12 cellular contexts compared by ENCODE assay signal in the genomic region with DNA sequence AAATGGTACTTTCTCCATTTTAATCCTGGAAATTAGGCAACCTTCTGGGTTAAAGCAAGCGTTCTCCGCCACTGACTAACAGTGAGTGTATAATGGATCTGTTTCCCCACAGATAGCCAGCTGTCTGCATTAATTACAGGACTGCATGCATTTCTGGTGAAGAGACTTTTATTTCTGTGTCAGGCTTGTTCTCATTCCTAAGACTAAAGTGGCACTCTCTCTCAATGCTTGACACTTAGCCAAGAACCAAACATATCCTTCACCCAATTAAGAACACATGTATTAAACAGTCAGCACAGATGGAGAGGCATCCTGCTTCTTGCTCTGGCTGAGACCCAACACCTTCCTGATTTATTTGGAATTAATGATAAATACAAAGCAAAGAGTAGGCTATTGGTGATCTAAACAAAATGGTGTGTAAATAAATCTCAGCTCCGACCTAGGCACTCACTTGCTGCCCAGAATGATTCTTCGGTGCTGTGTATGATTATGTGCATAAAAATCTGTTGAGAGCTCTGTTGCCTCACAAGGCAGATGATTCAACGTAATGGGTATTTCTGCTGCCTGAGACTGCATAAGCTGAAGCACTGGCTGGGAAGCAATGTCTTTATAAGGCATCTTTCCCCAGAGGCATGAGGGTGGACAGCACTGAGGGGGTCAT. TPM values are rescaled to one million over a fixed set of nuclear protein-coding genes. Genes with fewer than 3 reads are reported as not detected.
DNase-seq lines count a peak whose midpoint lies in the region; ATAC-seq, FAIRE-seq and TF ChIP-seq lines count a peak whose summit lies in the region.
"Had no signal": no experiment of that assay in that cellular context is flagged by ENCODE, and none has a peak within 500 bp of the region (broad histone marks: within the 10 kb centered on the region; RNA-seq: fewer than 3 reads in every experiment).

No MANE protein-coding gene starts in this region.

- no peak for TF ChIP-seq CTCF in astrocyte (IDR thresholded peaks at IDR 0.05; ENCODE audit: insufficient read depth, low read depth, low read length)

- DNase-seq in LHCN-M2 (ENCODE audit: low read depth) (peak; percentile 96), astrocyte (ENCODE audit: low read depth) (peak; percentile 91), right cardiac atrium (no peak), superior temporal gyrus (ENCODE audit: extremely low spot score) (peak; percentile 62), A172 (ENCODE audit: low spot score) (no peak), RCC 7860 (ENCODE audit: low spot score) (no peak), NCI-H82 treated with DMSO at 0.1 percent for 48 hours (lab: John Stamatoyannopoulos, UW; ENCODE audit: unreplicated experiment) (no peak)
- DNase-seq: NCI-H1930, T-helper 1 cell had no signal

- intact Hi-C loops in right cardiac atrium (cut with DNase I): no loop called here

- ATAC-seq in right cardiac atrium: peak; percentile 29 to 45
- ATAC-seq in activated T-helper 17 cell treated with anti-CD3 and anti-CD28 coated beads, Interleukin-2, amount 50 U/mL, for 72 hours (replicated peaks): no peak

- no peak overlapping the region for H2AFZ ChIP-seq in astrocyte (ENCODE audit: low read depth, low read length)

- H3K4me1 ChIP-seq in astrocyte (ENCODE audit: insufficient read depth, low read length): peaks cover 24% of the 10 kb centered on the region
- H3K4me1 ChIP-seq in right cardiac atrium (ENCODE audit: control insufficient read depth, insufficient read depth, low read length): peaks cover 2% of the 10 kb centered on the region

- peak overlapping the region; percentile 93 for H3K27ac Mint-ChIP-seq in astrocyte (ENCODE audit: unreplicated experiment)
- H3K27ac Mint-ChIP-seq in activated T-helper 17 cell treated with anti-CD3 and anti-CD28 coated beads, Interleukin-2, amount 50 U/mL, for 72 hours: no peak overlapping the region
- H3K27ac Mint-ChIP-seq: mesothelial cell of epicardium had no signal

- H3K9me3 Mint-ChIP-seq in astrocyte (ENCODE audit: unreplicated experiment): no peaks in the 10 kb centered on the region
- H3K9me3 Mint-ChIP-seq in activated T-helper 17 cell treated with anti-CD3 and anti-CD28 coated beads, Interleukin-2, amount 50 U/mL, for 72 hours: no peaks in the 10 kb centered on the region
- H3K9me3 Mint-ChIP-seq: mesothelial cell of epicardium had no signal

- peaks cover 71% of the 10 kb centered on the region for H3K36me3 ChIP-seq in astrocyte (ENCODE audit: insufficient read depth, low read length)

- peak overlapping the region; percentile 62 for H3K9ac ChIP-seq in astrocyte (ENCODE audit: low read length)

- H4K20me1 ChIP-seq in astrocyte (ENCODE audit: insufficient read depth, low read length): peaks cover 92% of the 10 kb centered on the region

- peaks cover 23% of the 10 kb centered on the region for H3K36me3 Mint-ChIP-seq in astrocyte (ENCODE audit: low read depth, unreplicated experiment)
- peaks cover 97% of the 10 kb centered on the region for H3K36me3 Mint-ChIP-seq in activated T-helper 17 cell treated with anti-CD3 and anti-CD28 coated beads, Interleukin-2, amount 50 U/mL, for 72 hours (ENCODE audit: low read depth)

- H3K9me3 ChIP-seq in astrocyte (ENCODE audit: insufficient read depth, low read depth, low read length) (no peaks in the 10 kb centered on the region), right cardiac atrium (ENCODE audit: control insufficient read depth, low read length) (no peaks in the 10 kb centered on the region)

- no peaks in the 10 kb centered on the region for H3K27me3 Mint-ChIP-seq in astrocyte (ENCODE audit: low read depth, unreplicated experiment)
- H3K27me3 Mint-ChIP-seq in activated T-helper 17 cell treated with anti-CD3 and anti-CD28 coated beads, Interleukin-2, amount 50 U/mL, for 72 hours: no peaks in the 10 kb centered on the region

- H3K79me2 ChIP-seq in astrocyte (ENCODE audit: insufficient read depth, low read length): peaks cover 94% of the 10 kb centered on the region

- H3K4me3 ChIP-seq in astrocyte (ENCODE audit: insufficient read depth, low read depth, low read length) (no peak overlapping the region), right cardiac atrium (ENCODE audit: low read length) (no peak overlapping the region)

- H3K27ac ChIP-seq in astrocyte (ENCODE audit: low read depth, low read length) (peak overlapping the region; percentile 85), right cardiac atrium (ENCODE audit: low read length) (peak overlapping the region; percentile 29)

- no peak overlapping the region for H3K4me3 Mint-ChIP-seq in astrocyte (ENCODE audit: unreplicated experiment)
- H3K4me3 Mint-ChIP-seq in activated T-helper 17 cell treated with anti-CD3 and anti-CD28 coated beads, Interleukin-2, amount 50 U/mL, for 72 hours: no peak overlapping the region
- H3K4me3 Mint-ChIP-seq: mesothelial cell of epicardium had no signal

- H3K4me2 ChIP-seq in astrocyte (ENCODE audit: low read length): peak overlapping the region; percentile 49

- peak; percentile 73 for FAIRE-seq in astrocyte (lab: Jason Lieb, UNC)
- FAIRE-seq in RCC 7860 (lab: Jason Lieb, UNC): no peak
- FAIRE-seq: endothelial cell of umbilical vein had no signal

- H3K27me3 ChIP-seq in astrocyte (ENCODE audit: insufficient read depth, low read length) (no peaks in the 10 kb centered on the region), right cardiac atrium (ENCODE audit: control insufficient read depth, insufficient read depth) (no peaks in the 10 kb centered on the region)

- WGBS in right cardiac atrium: 67% methylated on average over 5 of the region's 5 CpGs

- peaks cover 24% of the 10 kb centered on the region for H3K4me1 Mint-ChIP-seq in astrocyte (ENCODE audit: low read depth, unreplicated experiment)
- no peaks in the 10 kb centered on the region for H3K4me1 Mint-ChIP-seq in activated T-helper 17 cell treated with anti-CD3 and anti-CD28 coated beads, Interleukin-2, amount 50 U/mL, for 72 hours
- H3K4me1 Mint-ChIP-seq: mesothelial cell of epicardium had no signal

RNA-seq across cellular contexts. Expression of a gene that starts 16.8 kb away (rescaled TPM):
- total RNA-seq in LHCN-M2 (2014; rRNA removed) (841 and 886 TPM in 2 replicates), astrocyte (670 and 732 TPM in 2 replicates), right cardiac atrium (100 to 1,000 TPM; 195 to 318 (median 234) TPM)
- 465 TPM for polyA plus RNA-seq in LHCN-M2 (2012)
- polyA plus RNA-seq in right cardiac atrium: 90.7 TPM
- 420 and 457 TPM in 2 replicates for total RNA-seq in A172 (2014; rRNA removed; shearing (Covaris generic))
- total RNA-seq in activated T-helper 17 cell treated with anti-CD3 and anti-CD28 coated beads, Interleukin-2, amount 50 U/mL, for 72 hours: 10 to 100 TPM; 27.5 to 41.7 TPM

RNA-seq across cellular contexts. Expression of a gene that starts 19.6 kb away (rescaled TPM):
- total RNA-seq in LHCN-M2 (2014; rRNA removed): 1.7 and 2.1 TPM in 2 replicates
- polyA plus RNA-seq in LHCN-M2 (2012): 3.5 TPM
- not detected in 2 replicates for total RNA-seq in astrocyte
- total RNA-seq in right cardiac atrium: not detected
- not detected for polyA plus RNA-seq in right cardiac atrium
- total RNA-seq in A172 (2014; rRNA removed; shearing (Covaris generic)): not detected in 2 replicates
- not detected for total RNA-seq in activated T-helper 17 cell treated with anti-CD3 and anti-CD28 coated beads, Interleukin-2, amount 50 U/mL, for 72 hours
- total RNA-seq: endothelial cell of umbilical vein, mesothelial cell of epicardium had no signal
- polyA plus RNA-seq: endothelial cell of umbilical vein had no signal

RNA-seq across cellular contexts. Expression of a gene that starts 35.8 kb away (rescaled TPM):
- 3.2 and 5.3 TPM in 2 replicates for total RNA-seq in LHCN-M2 (2014; rRNA removed)
- polyA plus RNA-seq in LHCN-M2 (2012): 3.9 TPM
- 14.4 and 14.9 TPM in 2 replicates for total RNA-seq in astrocyte
- 1 to 10 TPM; 2.5 to 6.9 (median 5.4) TPM for total RNA-seq in right cardiac atrium
- polyA plus RNA-seq in right cardiac atrium: 5.7 TPM
- total RNA-seq in A172 (2014; rRNA removed; shearing (Covaris generic)): 5.3 and 7.0 TPM in 2 replicates
- 10 to 100 TPM; 11.7 to 15.4 TPM for total RNA-seq in activated T-helper 17 cell treated with anti-CD3 and anti-CD28 coated beads, Interleukin-2, amount 50 U/mL, for 72 hours

Comparison
In these comparisons a context has a peak if more than half of its experiments do, and no peak if none do; other contexts are left out.
1. DNase-seq: peak in LHCN-M2 (single experiment), astrocyte (single experiment) and superior temporal gyrus (single experiment); none in right cardiac atrium (0 of 3), A172 (single experiment), RCC 7860 (single experiment) and NCI-H82 treated with DMSO at 0.1 percent for 48 hours (single experiment).